12 cellular contexts compared by ENCODE assay signal in the genomic region with DNA sequence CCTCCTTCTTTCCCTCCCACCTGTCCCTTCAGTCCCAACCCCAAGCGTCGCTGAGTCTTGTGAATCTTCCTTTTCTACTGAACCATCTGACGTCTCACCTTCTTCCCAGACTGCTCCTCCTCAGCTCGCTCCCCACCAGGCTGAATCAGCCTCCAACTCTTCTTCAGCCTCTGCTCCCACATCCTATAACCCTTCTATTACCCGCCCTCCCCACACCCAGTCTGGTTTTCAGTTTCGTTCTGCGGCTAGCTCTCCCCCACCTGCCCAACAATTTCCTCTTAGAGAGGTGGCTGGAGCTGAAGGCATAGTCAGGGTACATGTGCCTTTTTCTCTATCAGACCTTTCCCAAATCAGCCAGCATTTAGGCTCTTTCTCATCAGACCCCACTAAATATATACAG. TPM values are rescaled to one million over a fixed set of nuclear protein-coding genes. Genes with fewer than 3 reads are reported as not detected.
A peak's percentile ranks its signal among the peaks of the same experiment; 100 is the strongest.
DNase-seq lines count a peak whose midpoint lies in the region; ATAC-seq and TF ChIP-seq lines count a peak whose summit lies in the region.
"Not testable (repeated sequence)": the region's sequence is repeated elsewhere in the genome, so short reads cannot be mapped to it uniquely, and the experiment has no call there.
"Had no signal": no experiment of that assay in that cellular context is flagged by ENCODE, and none has a peak within 500 bp of the region (broad histone marks: within the 10 kb centered on the region; RNA-seq: fewer than 3 reads in every experiment).

No MANE protein-coding gene starts in this region.

- H3K9me2 ChIP-seq in OCI-LY1 (ENCODE audit: low read depth, low read length) = not testable (repeated sequence)

- peak overlapping the region in 3 of 4 donors; percentile 92 to 96 (median 95) for H3K4me3 Mint-ChIP-seq in CD4-positive, CD25-positive, alpha-beta regulatory T cell
- peak overlapping the region; percentile 52 for H3K4me3 Mint-ChIP-seq in activated T-cell treated with anti-CD3 and anti-CD28 coated beads, Interleukin-2, amount 50 U/mL, for 24 hours
- peak overlapping the region; percentile 80 for H3K4me3 Mint-ChIP-seq in activated naive CD8-positive, alpha-beta T cell treated with anti-CD3 and anti-CD28 coated beads, Interleukin-2, amount 50 U/mL, for 24 hours

- H3K27me3 ChIP-seq in CD4-positive, CD25-positive, alpha-beta regulatory T cell (ENCODE audit: control insufficient read depth, insufficient read depth, low read length); OCI-LY1 (ENCODE audit: insufficient read depth, low read length): not testable (repeated sequence)

- not testable (repeated sequence) for H2AFZ ChIP-seq in OCI-LY1 (ENCODE audit: low read length)

- not testable (repeated sequence) for H4K20me1 ChIP-seq in OCI-LY1 (ENCODE audit: insufficient read depth, low read length)

- peak overlapping the region; percentile 57 for H3K27ac ChIP-seq in CD4-positive, CD25-positive, alpha-beta regulatory T cell (ENCODE audit: insufficient read depth, low read length, poor library complexity, severe bottlenecking)
- not testable (repeated sequence) for H3K27ac ChIP-seq in OCI-LY1 (ENCODE audit: low read depth, low read length, poor library complexity, severe bottlenecking)

- H3K9ac ChIP-seq in OCI-LY1 (ENCODE audit: low read length) = not testable (repeated sequence)

- H3K4me3 ChIP-seq in CD4-positive, CD25-positive, alpha-beta regulatory T cell (ENCODE audit: low read depth, low read length) = peak overlapping the region; percentile 79
- H3K4me3 ChIP-seq in OCI-LY1 (ENCODE audit: low read depth, low read length, poor library complexity, severe bottlenecking) = not testable (repeated sequence)

- not testable (repeated sequence) for H3K27me3 Mint-ChIP-seq in CD4-positive, CD25-positive, alpha-beta regulatory T cell; activated T-cell treated with anti-CD3 and anti-CD28 coated beads, Interleukin-2, amount 50 U/mL, for 24 hours; activated naive CD8-positive, alpha-beta T cell treated with anti-CD3 and anti-CD28 coated beads, Interleukin-2, amount 50 U/mL, for 24 hours

- H3K36me3 ChIP-seq in CD4-positive, CD25-positive, alpha-beta regulatory T cell (ENCODE audit: control insufficient read depth, insufficient read depth, low read length); OCI-LY1 (ENCODE audit: insufficient read depth, low read length): not testable (repeated sequence)

- H3K4me1 ChIP-seq in CD4-positive, CD25-positive, alpha-beta regulatory T cell (ENCODE audit: control insufficient read depth, insufficient read depth, low read length, poor library complexity, severe bottlenecking) = not testable (repeated sequence)
- peaks cover 13% of the 10 kb centered on the region for H3K4me1 ChIP-seq in OCI-LY1 (ENCODE audit: insufficient read depth, low read length, severe bottlenecking)

- H3K27ac Mint-ChIP-seq in CD4-positive, CD25-positive, alpha-beta regulatory T cell = not testable (repeated sequence)
- H3K27ac Mint-ChIP-seq in activated T-cell treated with anti-CD3 and anti-CD28 coated beads, Interleukin-2, amount 50 U/mL, for 24 hours = peak overlapping the region; percentile 85
- peak overlapping the region; percentile 85 for H3K27ac Mint-ChIP-seq in activated naive CD8-positive, alpha-beta T cell treated with anti-CD3 and anti-CD28 coated beads, Interleukin-2, amount 50 U/mL, for 24 hours

- peak; percentile 18 to 88 (median 58) for DNase-seq in CD4-positive, CD25-positive, alpha-beta regulatory T cell
- DNase-seq in activated CD4-positive, alpha-beta T cell treated with anti-CD3 and anti-CD28 coated beads for 1 hour = peak; percentile 58
- peak; percentile 72 for DNase-seq in activated T-cell treated with anti-CD3 and anti-CD28 coated beads, Interleukin-2, amount 50 U/mL, for 24 hours
- DNase-seq in activated naive CD8-positive, alpha-beta T cell treated with anti-CD3 and anti-CD28 coated beads, Interleukin-2, amount 50 U/mL, for 24 hours = peak; percentile 68
- DNase-seq in stimulated activated CD4-positive, alpha-beta T cell treated with anti-CD3 and anti-CD28 coated beads, Interleukin-12 subunit alpha, Interleukin-12 subunit beta, amount 100 ng/mL, for 4 hours = peak; percentile 48
- peak; percentile 19 to 45 for DNase-seq in stimulated activated CD8-positive, alpha-beta memory T cell treated with anti-CD3 and anti-CD28 coated beads, Interleukin-4, amount 100 ng/mL, for 1 hour (ENCODE audit: low read depth in 2 of 2, low spot score in 1 of 2)

- not testable (repeated sequence) for TF ChIP-seq CTCF in OCI-LY1 (IDR thresholded peaks at IDR 0.05; ENCODE audit: low read length)

- peak overlapping the region; percentile 47; the same call in 1 of the 2 replicates for H3K4me2 ChIP-seq in OCI-LY1 (ENCODE audit: low read length)

- H3K9me3 ChIP-seq in CD4-positive, CD25-positive, alpha-beta regulatory T cell (ENCODE audit: control insufficient read depth in 2 of 2, low read length in 2 of 2); OCI-LY1 (ENCODE audit: low read length): not testable (repeated sequence)

- H3K9me3 Mint-ChIP-seq in CD4-positive, CD25-positive, alpha-beta regulatory T cell; activated T-cell treated with anti-CD3 and anti-CD28 coated beads, Interleukin-2, amount 50 U/mL, for 24 hours; activated naive CD8-positive, alpha-beta T cell treated with anti-CD3 and anti-CD28 coated beads, Interleukin-2, amount 50 U/mL, for 24 hours: not testable (repeated sequence)

- not testable (repeated sequence) for H3K79me2 ChIP-seq in OCI-LY1 (ENCODE audit: insufficient read depth, low read length)

- peaks cover 5 to 34% (median 25%) of the 10 kb centered on the region in 4 donors for H3K4me1 Mint-ChIP-seq in CD4-positive, CD25-positive, alpha-beta regulatory T cell
- peaks cover 29% of the 10 kb centered on the region for H3K4me1 Mint-ChIP-seq in activated T-cell treated with anti-CD3 and anti-CD28 coated beads, Interleukin-2, amount 50 U/mL, for 24 hours (ENCODE audit: low read depth)
- not testable (repeated sequence) for H3K4me1 Mint-ChIP-seq in activated naive CD8-positive, alpha-beta T cell treated with anti-CD3 and anti-CD28 coated beads, Interleukin-2, amount 50 U/mL, for 24 hours

- H3K36me3 Mint-ChIP-seq in CD4-positive, CD25-positive, alpha-beta regulatory T cell; activated T-cell treated with anti-CD3 and anti-CD28 coated beads, Interleukin-2, amount 50 U/mL, for 24 hours (ENCODE audit: low read depth); activated naive CD8-positive, alpha-beta T cell treated with anti-CD3 and anti-CD28 coated beads, Interleukin-2, amount 50 U/mL, for 24 hours (ENCODE audit: low read depth): not testable (repeated sequence)

- peak; percentile 89 to 99 for ATAC-seq in CD4-positive, CD25-positive, alpha-beta regulatory T cell (ENCODE audit: low read depth in 2 of 2)
- ATAC-seq in HG02981 (IDR thresholded peaks at IDR 0.05; ENCODE audit: unreplicated experiment) = peak; percentile 45
- ATAC-seq in activated naive CD8-positive, alpha-beta T cell treated with anti-CD3 and anti-CD28 coated beads, Interleukin-2, amount 50 U/mL, for 24 hours = peak; percentile 84

- not testable (repeated sequence) for H3F3A ChIP-seq in OCI-LY1 (ENCODE audit: insufficient read depth, low read length)

RNA-seq across cellular contexts. Expression of gene ADA, which starts 20.0 kb away (rescaled TPM):
- total RNA-seq in CD4-positive, CD25-positive, alpha-beta regulatory T cell = 39.6 TPM
- polyA plus RNA-seq in CD4-positive, CD25-positive, alpha-beta regulatory T cell = 10 to 100 TPM; 28.1 to 41.3 (median 37.4) TPM

RNA-seq across cellular contexts. Expression of gene CCN5, which starts 43.6 kb away (rescaled TPM):
- total RNA-seq in CD4-positive, CD25-positive, alpha-beta regulatory T cell = not detected
- not detected for polyA plus RNA-seq in CD4-positive, CD25-positive, alpha-beta regulatory T cell
- total RNA-seq: A673, H9, K562, smooth muscle cell had no signal
- polyA plus RNA-seq: K562, smooth muscle cell had no signal
